In the genomic region with DNA sequence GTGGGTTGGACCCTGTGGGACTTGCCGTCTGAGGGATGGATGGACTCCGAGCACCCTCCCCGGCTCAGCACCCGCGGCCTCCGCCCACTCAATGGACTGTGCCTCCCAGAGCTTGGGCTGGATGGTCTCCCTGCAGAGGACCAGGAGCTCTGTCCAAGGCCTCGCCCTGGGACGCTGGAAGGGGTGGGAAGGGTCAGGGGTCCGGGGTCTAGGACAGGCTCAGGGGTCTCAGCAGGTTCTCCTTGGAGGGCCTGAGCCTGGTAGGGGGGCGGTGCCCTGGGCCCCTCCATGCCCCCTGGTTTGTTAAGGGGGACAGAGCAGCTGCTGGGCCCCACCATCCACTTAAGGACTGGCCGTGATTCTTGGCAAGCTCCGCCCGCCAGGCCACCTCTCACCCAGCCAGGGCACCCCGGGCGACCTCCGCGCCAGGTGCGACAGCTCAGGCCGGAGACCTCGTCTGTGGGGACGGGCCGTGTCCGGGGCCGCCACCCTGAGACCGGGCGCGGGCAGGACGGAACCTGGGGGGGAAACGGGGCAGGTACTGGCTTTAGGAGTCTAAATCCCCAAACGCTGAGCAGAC, we compare ENCODE assay signal across 1 cellular context.
TF ChIP-seq lines count a peak whose summit lies in the region.

No MANE protein-coding gene starts in this region.

TF ChIP-seq in K562, 482 proteins besides CTCF, POLR2A, EP300 and RAD21 (continues in another document):
- TF ChIP-seq SMARCC2 (IDR thresholded peaks at IDR 0.05; ENCODE audit: low read depth) (no peak), ZNF140 (CRISPR knock-in tag; IDR thresholded peaks at IDR 0.05) (no peak), MAZ (CRISPR knock-in tag; conservative IDR thresholded peaks at IDR 0.05 in 1 of 2, IDR thresholded peaks at IDR 0.05 in 1 of 2) (0 out of 4 replicates have a peak, but pooled peaks have one; percentile 11 to 25), BMI1 (IDR thresholded peaks at IDR 0.05; ENCODE audit: low read length) (no peak), ELF1 (tag; IDR thresholded peaks at IDR 0.05) (peak; percentile 32; the same call in 1 of the 2 replicates), HDAC2 (IDR thresholded peaks at IDR 0.05) (no peak), MCM5 (IDR thresholded peaks at IDR 0.05; ENCODE audit: low read depth) (no peak), RBM34 (IDR thresholded peaks at IDR 0.05; ENCODE audit: borderline replicate concordance, insufficient read depth, low read length) (no peak), C11orf30 (IDR thresholded peaks at IDR 0.05; ENCODE audit: low read depth) (no peak), HNRNPLL (IDR thresholded peaks at IDR 0.05; ENCODE audit: low read depth, low read length, poor library complexity, severe bottlenecking) (no peak), ZNF143 (CRISPR knock-in tag; IDR thresholded peaks at IDR 0.05) (0 out of 2 replicates have a peak, but pooled peaks have one; percentile 49), ZKSCAN1 (IDR thresholded peaks at IDR 0.05; ENCODE audit: low read depth, low read length) (no peak), ZNF551 (CRISPR knock-in tag; IDR thresholded peaks at IDR 0.05) (no peak), ZEB2 (IDR thresholded peaks at IDR 0.05) (no peak), ZNF124 (CRISPR knock-in tag; IDR thresholded peaks at IDR 0.05) (no peak), ILF3 (IDR thresholded peaks at IDR 0.05; ENCODE audit: borderline replicate concordance) (no peak), NFYB (IDR thresholded peaks at IDR 0.05; ENCODE audit: extremely low read depth, insufficient read length) (no peak), ZSCAN32 (CRISPR knock-in tag; IDR thresholded peaks at IDR 0.05) (no peak), ZNF282 (CRISPR knock-in tag; IDR thresholded peaks at IDR 0.05) (no peak), ZNF507 (tag; conservative IDR thresholded peaks at IDR 0.05) (no peak), TSC22D4 (tag; IDR thresholded peaks at IDR 0.05) (no peak), CHD1 (IDR thresholded peaks at IDR 0.05; ENCODE audit: low read length) (peak; percentile 72), KDM5B (IDR thresholded peaks at IDR 0.05; ENCODE audit: insufficient replicate concordance, low read depth, low read length) (peak; percentile 8), CREM (IDR thresholded peaks at IDR 0.05; ENCODE audit: low read depth) (no peak), ILK (tag; IDR thresholded peaks at IDR 0.05; ENCODE audit: borderline replicate concordance, low read depth) (no peak), DIDO1 (tag; IDR thresholded peaks at IDR 0.05; ENCODE audit: low read depth) (no peak), NCOR1 (IDR thresholded peaks at IDR 0.05) (no peak), U2AF2 (optimal IDR thresholded peaks at IDR 0.05; ENCODE audit: low read depth, low read length) (no peak), KDM2B (CRISPR knock-in tag; IDR thresholded peaks at IDR 0.05) (no peak), FOXM1 (IDR thresholded peaks at IDR 0.05; ENCODE audit: low read depth) (no peak), FOXM1 (CRISPR knock-in tag; IDR thresholded peaks at IDR 0.05; ENCODE audit: low read depth) (no peak), NELFE (IDR thresholded peaks at IDR 0.05; ENCODE audit: insufficient read depth, insufficient read length) (no peak), BRF1 (IDR thresholded peaks at IDR 0.05; ENCODE audit: borderline replicate concordance, extremely low read depth, insufficient read length) (no peak)
- TF ChIP-seq, protein P1, sequence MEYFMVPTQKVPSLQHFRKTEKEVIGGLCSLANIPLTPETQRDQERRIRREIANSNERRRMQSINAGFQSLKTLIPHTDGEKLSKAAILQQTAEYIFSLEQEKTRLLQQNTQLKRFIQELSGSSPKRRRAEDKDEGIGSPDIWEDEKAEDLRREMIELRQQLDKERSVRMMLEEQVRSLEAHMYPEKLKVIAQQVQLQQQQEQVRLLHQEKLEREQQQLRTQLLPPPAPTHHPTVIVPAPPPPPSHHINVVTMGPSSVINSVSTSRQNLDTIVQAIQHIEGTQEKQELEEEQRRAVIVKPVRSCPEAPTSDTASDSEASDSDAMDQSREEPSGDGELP (CRISPR knock-in tag; IDR thresholded peaks at IDR 0.05; ENCODE audit: borderline replicate concordance) = peak; percentile 32; the same call in 1 of the 2 replicates
- TF ChIP-seq, protein P2, sequence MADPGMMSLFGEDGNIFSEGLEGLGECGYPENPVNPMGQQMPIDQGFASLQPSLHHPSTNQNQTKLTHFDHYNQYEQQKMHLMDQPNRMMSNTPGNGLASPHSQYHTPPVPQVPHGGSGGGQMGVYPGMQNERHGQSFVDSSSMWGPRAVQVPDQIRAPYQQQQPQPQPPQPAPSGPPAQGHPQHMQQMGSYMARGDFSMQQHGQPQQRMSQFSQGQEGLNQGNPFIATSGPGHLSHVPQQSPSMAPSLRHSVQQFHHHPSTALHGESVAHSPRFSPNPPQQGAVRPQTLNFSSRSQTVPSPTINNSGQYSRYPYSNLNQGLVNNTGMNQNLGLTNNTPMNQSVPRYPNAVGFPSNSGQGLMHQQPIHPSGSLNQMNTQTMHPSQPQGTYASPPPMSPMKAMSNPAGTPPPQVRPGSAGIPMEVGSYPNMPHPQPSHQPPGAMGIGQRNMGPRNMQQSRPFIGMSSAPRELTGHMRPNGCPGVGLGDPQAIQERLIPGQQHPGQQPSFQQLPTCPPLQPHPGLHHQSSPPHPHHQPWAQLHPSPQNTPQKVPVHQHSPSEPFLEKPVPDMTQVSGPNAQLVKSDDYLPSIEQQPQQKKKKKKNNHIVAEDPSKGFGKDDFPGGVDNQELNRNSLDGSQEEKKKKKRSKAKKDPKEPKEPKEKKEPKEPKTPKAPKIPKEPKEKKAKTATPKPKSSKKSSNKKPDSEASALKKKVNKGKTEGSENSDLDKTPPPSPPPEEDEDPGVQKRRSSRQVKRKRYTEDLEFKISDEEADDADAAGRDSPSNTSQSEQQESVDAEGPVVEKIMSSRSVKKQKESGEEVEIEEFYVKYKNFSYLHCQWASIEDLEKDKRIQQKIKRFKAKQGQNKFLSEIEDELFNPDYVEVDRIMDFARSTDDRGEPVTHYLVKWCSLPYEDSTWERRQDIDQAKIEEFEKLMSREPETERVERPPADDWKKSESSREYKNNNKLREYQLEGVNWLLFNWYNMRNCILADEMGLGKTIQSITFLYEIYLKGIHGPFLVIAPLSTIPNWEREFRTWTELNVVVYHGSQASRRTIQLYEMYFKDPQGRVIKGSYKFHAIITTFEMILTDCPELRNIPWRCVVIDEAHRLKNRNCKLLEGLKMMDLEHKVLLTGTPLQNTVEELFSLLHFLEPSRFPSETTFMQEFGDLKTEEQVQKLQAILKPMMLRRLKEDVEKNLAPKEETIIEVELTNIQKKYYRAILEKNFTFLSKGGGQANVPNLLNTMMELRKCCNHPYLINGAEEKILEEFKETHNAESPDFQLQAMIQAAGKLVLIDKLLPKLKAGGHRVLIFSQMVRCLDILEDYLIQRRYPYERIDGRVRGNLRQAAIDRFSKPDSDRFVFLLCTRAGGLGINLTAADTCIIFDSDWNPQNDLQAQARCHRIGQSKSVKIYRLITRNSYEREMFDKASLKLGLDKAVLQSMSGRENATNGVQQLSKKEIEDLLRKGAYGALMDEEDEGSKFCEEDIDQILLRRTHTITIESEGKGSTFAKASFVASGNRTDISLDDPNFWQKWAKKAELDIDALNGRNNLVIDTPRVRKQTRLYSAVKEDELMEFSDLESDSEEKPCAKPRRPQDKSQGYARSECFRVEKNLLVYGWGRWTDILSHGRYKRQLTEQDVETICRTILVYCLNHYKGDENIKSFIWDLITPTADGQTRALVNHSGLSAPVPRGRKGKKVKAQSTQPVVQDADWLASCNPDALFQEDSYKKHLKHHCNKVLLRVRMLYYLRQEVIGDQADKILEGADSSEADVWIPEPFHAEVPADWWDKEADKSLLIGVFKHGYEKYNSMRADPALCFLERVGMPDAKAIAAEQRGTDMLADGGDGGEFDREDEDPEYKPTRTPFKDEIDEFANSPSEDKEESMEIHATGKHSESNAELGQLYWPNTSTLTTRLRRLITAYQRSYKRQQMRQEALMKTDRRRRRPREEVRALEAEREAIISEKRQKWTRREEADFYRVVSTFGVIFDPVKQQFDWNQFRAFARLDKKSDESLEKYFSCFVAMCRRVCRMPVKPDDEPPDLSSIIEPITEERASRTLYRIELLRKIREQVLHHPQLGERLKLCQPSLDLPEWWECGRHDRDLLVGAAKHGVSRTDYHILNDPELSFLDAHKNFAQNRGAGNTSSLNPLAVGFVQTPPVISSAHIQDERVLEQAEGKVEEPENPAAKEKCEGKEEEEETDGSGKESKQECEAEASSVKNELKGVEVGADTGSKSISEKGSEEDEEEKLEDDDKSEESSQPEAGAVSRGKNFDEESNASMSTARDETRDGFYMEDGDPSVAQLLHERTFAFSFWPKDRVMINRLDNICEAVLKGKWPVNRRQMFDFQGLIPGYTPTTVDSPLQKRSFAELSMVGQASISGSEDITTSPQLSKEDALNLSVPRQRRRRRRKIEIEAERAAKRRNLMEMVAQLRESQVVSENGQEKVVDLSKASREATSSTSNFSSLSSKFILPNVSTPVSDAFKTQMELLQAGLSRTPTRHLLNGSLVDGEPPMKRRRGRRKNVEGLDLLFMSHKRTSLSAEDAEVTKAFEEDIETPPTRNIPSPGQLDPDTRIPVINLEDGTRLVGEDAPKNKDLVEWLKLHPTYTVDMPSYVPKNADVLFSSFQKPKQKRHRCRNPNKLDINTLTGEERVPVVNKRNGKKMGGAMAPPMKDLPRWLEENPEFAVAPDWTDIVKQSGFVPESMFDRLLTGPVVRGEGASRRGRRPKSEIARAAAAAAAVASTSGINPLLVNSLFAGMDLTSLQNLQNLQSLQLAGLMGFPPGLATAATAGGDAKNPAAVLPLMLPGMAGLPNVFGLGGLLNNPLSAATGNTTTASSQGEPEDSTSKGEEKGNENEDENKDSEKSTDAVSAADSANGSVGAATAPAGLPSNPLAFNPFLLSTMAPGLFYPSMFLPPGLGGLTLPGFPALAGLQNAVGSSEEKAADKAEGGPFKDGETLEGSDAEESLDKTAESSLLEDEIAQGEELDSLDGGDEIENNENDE (IDR thresholded peaks at IDR 0.05; ENCODE audit: low read depth, low read length) = no peak
- TF ChIP-seq, protein P3, sequence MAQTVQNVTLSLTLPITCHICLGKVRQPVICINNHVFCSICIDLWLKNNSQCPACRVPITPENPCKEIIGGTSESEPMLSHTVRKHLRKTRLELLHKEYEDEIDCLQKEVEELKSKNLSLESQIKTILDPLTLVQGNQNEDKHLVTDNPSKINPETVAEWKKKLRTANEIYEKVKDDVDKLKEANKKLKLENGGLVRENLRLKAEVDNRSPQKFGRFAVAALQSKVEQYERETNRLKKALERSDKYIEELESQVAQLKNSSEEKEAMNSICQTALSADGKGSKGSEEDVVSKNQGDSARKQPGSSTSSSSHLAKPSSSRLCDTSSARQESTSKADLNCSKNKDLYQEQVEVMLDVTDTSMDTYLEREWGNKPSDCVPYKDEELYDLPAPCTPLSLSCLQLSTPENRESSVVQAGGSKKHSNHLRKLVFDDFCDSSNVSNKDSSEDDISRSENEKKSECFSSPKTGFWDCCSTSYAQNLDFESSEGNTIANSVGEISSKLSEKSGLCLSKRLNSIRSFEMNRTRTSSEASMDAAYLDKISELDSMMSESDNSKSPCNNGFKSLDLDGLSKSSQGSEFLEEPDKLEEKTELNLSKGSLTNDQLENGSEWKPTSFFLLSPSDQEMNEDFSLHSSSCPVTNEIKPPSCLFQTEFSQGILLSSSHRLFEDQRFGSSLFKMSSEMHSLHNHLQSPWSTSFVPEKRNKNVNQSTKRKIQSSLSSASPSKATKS (CRISPR knock-in tag; IDR thresholded peaks at IDR 0.05) = no peak
- TF ChIP-seq, protein P4, sequence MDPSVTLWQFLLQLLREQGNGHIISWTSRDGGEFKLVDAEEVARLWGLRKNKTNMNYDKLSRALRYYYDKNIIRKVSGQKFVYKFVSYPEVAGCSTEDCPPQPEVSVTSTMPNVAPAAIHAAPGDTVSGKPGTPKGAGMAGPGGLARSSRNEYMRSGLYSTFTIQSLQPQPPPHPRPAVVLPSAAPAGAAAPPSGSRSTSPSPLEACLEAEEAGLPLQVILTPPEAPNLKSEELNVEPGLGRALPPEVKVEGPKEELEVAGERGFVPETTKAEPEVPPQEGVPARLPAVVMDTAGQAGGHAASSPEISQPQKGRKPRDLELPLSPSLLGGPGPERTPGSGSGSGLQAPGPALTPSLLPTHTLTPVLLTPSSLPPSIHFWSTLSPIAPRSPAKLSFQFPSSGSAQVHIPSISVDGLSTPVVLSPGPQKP (CRISPR knock-in tag; IDR thresholded peaks at IDR 0.05) = no peak
- TF ChIP-seq, protein P5, sequence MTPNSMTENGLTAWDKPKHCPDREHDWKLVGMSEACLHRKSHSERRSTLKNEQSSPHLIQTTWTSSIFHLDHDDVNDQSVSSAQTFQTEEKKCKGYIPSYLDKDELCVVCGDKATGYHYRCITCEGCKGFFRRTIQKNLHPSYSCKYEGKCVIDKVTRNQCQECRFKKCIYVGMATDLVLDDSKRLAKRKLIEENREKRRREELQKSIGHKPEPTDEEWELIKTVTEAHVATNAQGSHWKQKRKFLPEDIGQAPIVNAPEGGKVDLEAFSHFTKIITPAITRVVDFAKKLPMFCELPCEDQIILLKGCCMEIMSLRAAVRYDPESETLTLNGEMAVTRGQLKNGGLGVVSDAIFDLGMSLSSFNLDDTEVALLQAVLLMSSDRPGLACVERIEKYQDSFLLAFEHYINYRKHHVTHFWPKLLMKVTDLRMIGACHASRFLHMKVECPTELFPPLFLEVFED (CRISPR knock-in tag; conservative IDR thresholded peaks at IDR 0.05) = no peak
- TF ChIP-seq, protein P6, sequence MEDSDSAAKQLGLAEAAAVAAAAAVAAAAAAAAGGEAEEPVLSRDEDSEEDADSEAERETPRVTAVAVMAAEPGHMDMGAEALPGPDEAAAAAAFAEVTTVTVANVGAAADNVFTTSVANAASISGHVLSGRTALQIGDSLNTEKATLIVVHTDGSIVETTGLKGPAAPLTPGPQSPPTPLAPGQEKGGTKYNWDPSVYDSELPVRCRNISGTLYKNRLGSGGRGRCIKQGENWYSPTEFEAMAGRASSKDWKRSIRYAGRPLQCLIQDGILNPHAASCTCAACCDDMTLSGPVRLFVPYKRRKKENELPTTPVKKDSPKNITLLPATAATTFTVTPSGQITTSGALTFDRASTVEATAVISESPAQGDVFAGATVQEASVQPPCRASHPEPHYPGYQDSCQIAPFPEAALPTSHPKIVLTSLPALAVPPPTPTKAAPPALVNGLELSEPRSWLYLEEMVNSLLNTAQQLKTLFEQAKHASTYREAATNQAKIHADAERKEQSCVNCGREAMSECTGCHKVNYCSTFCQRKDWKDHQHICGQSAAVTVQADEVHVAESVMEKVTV (CRISPR knock-in tag; IDR thresholded peaks at IDR 0.05) = no peak
- TF ChIP-seq, protein P7, sequence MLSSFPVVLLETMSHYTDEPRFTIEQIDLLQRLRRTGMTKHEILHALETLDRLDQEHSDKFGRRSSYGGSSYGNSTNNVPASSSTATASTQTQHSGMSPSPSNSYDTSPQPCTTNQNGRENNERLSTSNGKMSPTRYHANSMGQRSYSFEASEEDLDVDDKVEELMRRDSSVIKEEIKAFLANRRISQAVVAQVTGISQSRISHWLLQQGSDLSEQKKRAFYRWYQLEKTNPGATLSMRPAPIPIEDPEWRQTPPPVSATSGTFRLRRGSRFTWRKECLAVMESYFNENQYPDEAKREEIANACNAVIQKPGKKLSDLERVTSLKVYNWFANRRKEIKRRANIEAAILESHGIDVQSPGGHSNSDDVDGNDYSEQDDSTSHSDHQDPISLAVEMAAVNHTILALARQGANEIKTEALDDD (IDR thresholded peaks at IDR 0.05) = no peak
- TF ChIP-seq, protein P8, sequence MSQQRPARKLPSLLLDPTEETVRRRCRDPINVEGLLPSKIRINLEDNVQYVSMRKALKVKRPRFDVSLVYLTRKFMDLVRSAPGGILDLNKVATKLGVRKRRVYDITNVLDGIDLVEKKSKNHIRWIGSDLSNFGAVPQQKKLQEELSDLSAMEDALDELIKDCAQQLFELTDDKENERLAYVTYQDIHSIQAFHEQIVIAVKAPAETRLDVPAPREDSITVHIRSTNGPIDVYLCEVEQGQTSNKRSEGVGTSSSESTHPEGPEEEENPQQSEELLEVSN (IDR thresholded peaks at IDR 0.05; ENCODE audit: borderline replicate concordance in 1 of 2, extremely low read depth in 1 of 2, insufficient read depth in 1 of 2, insufficient read length in 1 of 2, low read depth in 1 of 2, low read length in 1 of 2, poor library complexity in 1 of 2, severe bottlenecking in 1 of 2) = no peak
